In the genomic region with DNA sequence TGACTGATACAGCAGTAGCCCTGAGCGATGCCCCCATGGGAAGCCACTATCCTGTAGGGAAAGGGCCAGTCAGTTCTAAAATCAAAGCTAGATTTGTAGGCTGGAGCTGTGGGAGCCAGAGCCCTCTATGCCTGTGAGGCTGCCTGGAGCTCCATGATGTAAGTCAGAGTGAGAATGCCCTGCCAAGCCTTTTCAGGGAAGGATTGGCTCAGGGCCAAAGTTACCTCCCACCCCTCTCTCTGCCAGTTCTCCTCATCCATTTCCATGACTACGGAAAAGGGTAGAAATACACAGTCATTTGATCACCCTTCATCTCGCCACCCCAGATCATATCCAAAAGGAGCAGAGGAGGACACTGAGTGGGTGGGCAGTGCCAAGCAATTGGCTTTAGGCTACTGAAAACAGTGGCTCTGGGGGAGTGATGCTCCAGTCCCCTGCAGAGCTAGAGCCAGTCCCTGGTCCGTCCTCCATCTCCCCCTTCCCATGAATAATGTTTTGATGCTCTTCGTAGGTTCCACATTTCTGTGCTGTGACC, we compare ENCODE assay signal across 1 cellular context.
TF ChIP-seq lines count a peak whose summit lies in the region.

No MANE protein-coding gene starts in this region.

TF ChIP-seq in HEK293, 187 proteins besides CTCF, POLR2A, EP300 and RAD21:
- TF ChIP-seq, protein P1, sequence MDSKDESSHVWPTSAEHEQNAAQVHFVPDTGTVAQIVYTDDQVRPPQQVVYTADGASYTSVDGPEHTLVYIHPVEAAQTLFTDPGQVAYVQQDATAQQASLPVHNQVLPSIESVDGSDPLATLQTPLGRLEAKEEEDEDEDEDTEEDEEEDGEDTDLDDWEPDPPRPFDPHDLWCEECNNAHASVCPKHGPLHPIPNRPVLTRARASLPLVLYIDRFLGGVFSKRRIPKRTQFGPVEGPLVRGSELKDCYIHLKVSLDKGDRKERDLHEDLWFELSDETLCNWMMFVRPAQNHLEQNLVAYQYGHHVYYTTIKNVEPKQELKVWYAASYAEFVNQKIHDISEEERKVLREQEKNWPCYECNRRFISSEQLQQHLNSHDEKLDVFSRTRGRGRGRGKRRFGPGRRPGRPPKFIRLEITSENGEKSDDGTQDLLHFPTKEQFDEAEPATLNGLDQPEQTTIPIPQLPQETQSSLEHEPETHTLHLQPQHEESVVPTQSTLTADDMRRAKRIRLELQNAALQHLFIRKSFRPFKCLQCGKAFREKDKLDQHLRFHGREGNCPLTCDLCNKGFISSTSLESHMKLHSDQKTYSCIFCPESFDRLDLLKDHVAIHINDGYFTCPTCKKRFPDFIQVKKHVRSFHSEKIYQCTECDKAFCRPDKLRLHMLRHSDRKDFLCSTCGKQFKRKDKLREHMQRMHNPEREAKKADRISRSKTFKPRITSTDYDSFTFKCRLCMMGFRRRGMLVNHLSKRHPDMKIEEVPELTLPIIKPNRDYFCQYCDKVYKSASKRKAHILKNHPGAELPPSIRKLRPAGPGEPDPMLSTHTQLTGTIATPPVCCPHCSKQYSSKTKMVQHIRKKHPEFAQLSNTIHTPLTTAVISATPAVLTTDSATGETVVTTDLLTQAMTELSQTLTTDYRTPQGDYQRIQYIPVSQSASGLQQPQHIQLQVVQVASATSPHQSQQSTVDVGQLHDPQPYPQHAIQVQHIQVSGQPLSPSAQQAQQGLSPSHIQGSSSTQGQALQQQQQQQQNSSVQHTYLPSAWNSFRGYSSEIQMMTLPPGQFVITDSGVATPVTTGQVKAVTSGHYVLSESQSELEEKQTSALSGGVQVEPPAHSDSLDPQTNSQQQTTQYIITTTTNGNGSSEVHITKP (tag by site-specific recombination; IDR thresholded peaks at IDR 0.05) = peak; percentile 60; the same call in 1 of the 2 replicates
- TF ChIP-seq ZNF626 (tag by site-specific recombination; IDR thresholded peaks at IDR 0.05) (no peak), ZNF292 (tag by site-specific recombination; IDR thresholded peaks at IDR 0.05; ENCODE audit: borderline replicate concordance, low read depth) (no peak), EGR2 (tag by site-specific recombination; IDR thresholded peaks at IDR 0.05; ENCODE audit: low read depth) (peak; percentile 70; the same call in 1 of the 2 replicates), ZIC2 (tag by site-specific recombination; IDR thresholded peaks at IDR 0.05) (0 out of 2 replicates have a peak, but pooled peaks have one; percentile 19), ZNF777 (tag by site-specific recombination; IDR thresholded peaks at IDR 0.05; ENCODE audit: borderline replicate concordance) (no peak), ZFHX2 (tag by site-specific recombination; conservative IDR thresholded peaks at IDR 0.05) (peak; percentile 87)
- TF ChIP-seq, protein P2, sequence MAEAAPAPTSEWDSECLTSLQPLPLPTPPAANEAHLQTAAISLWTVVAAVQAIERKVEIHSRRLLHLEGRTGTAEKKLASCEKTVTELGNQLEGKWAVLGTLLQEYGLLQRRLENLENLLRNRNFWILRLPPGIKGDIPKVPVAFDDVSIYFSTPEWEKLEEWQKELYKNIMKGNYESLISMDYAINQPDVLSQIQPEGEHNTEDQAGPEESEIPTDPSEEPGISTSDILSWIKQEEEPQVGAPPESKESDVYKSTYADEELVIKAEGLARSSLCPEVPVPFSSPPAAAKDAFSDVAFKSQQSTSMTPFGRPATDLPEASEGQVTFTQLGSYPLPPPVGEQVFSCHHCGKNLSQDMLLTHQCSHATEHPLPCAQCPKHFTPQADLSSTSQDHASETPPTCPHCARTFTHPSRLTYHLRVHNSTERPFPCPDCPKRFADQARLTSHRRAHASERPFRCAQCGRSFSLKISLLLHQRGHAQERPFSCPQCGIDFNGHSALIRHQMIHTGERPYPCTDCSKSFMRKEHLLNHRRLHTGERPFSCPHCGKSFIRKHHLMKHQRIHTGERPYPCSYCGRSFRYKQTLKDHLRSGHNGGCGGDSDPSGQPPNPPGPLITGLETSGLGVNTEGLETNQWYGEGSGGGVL (tag by site-specific recombination; IDR thresholded peaks at IDR 0.05) = no peak
